Comparison of ENCODE assay signal across 1 cellular context in genomic region chr17:10698116-10698818, GRCh38.
TF ChIP-seq lines count a peak whose summit lies in the region.

No MANE protein-coding gene starts in this region.

TF ChIP-seq in GM12878, 131 proteins besides CTCF, POLR2A, EP300 and RAD21:
- TF ChIP-seq ZBTB33 (IDR thresholded peaks at IDR 0.05), result no peak
- no peak for TF ChIP-seq JUND (IDR thresholded peaks at IDR 0.05; ENCODE audit: low read depth, low read length)
- no peak for TF ChIP-seq TARDBP (IDR thresholded peaks at IDR 0.05; ENCODE audit: borderline replicate concordance)
- no peak for TF ChIP-seq SREBF1 (IDR thresholded peaks at IDR 0.05; ENCODE audit: low read length)
- no peak for TF ChIP-seq NR2C2 (IDR thresholded peaks at IDR 0.05; ENCODE audit: borderline replicate concordance, control insufficient read depth, insufficient read length, low read depth)
- TF ChIP-seq RB1 (IDR thresholded peaks at IDR 0.05; ENCODE audit: borderline replicate concordance), result no peak
- TF ChIP-seq TCF3 (IDR thresholded peaks at IDR 0.05; ENCODE audit: borderline replicate concordance, insufficient read depth, low read depth, low read length), result no peak
